In genomic region chr11:41010361-41011050, GRCh38 we compare ENCODE assay signal across 18 cellular contexts.
A peak's percentile ranks its signal among the peaks of the same experiment; 100 is the strongest.
DNase-seq lines count a peak whose midpoint lies in the region; FAIRE-seq and TF ChIP-seq lines count a peak whose summit lies in the region.
"Had no signal": no experiment of that assay in that cellular context is flagged by ENCODE, and none has a peak within 500 bp of the region (broad histone marks: within the 10 kb centered on the region; RNA-seq: fewer than 3 reads in every experiment).

No MANE protein-coding gene starts in this region.

- no peaks in the 10 kb centered on the region for H3K9me3 ChIP-seq in OCI-LY3 (ENCODE audit: insufficient read depth, low read length)
- peaks cover 0 to 4% of the 10 kb centered on the region in 2 donors for H3K9me3 ChIP-seq in neuronal stem cell (replicated peaks in 1 of 2; ENCODE audit: control insufficient read depth in 2 of 2, insufficient read depth in 1 of 2, low read depth in 1 of 2, low read length in 2 of 2)
- H3K9me3 ChIP-seq: Caco-2 had no signal

- H3K27ac ChIP-seq in OCI-LY3 (ENCODE audit: low read length) (no peak overlapping the region), neuronal stem cell (replicated peaks; ENCODE audit: low read length) (no peak overlapping the region)
- H3K27ac ChIP-seq: GM23248 had no signal

- no peaks in the 10 kb centered on the region for H3K79me2 ChIP-seq in OCI-LY3 (ENCODE audit: low read length)

- no peak overlapping the region for H2BK5ac ChIP-seq in neuronal stem cell (ENCODE audit: low read length)

- no peak overlapping the region for H3K4ac ChIP-seq in neuronal stem cell (ENCODE audit: low read length)

- H2BK120ac ChIP-seq in neuronal stem cell (ENCODE audit: low read depth, low read length), result no peak overlapping the region

- no peak overlapping the region for H2BK15ac ChIP-seq in neuronal stem cell (ENCODE audit: low read length)

- no CpG with 5 or more reads among the region's 2 CpGs for WGBS in neuronal stem cell (ENCODE audit: extremely low coverage in 2 of 2, insufficient read length in 2 of 2, insufficient replicate concordance in 1 of 2), 2 donors

- FAIRE-seq in D721Med (lab: Jason Lieb, UNC), result no peak
- FAIRE-seq: GM12891, GM18507 had no signal

- no peaks in the 10 kb centered on the region for H4K20me1 ChIP-seq in OCI-LY3 (ENCODE audit: insufficient read depth, low read length)

- H2AK5ac ChIP-seq in neuronal stem cell (ENCODE audit: low read depth, low read length), result no peak overlapping the region

- TF ChIP-seq CTCF in OCI-LY3 (IDR thresholded peaks at IDR 0.05; ENCODE audit: low read depth, low read length) (no peak), D721Med (IDR thresholded peaks at IDR 0.05; ENCODE audit: insufficient read depth, missing control alignments) (no peak)

- H3K9ac ChIP-seq in OCI-LY3 (ENCODE audit: low read length) (no peak overlapping the region), neuronal stem cell (ENCODE audit: low read depth, low read length, poor library complexity) (no peak overlapping the region)
- H3K9ac ChIP-seq: GM23248 had no signal

- no peak overlapping the region for H2BK12ac ChIP-seq in neuronal stem cell (ENCODE audit: low read length)

- H4K8ac ChIP-seq in neuronal stem cell (ENCODE audit: low read depth, low read length), result no peak overlapping the region

- in situ Hi-C loops in G401 (cut with HindIII; ENCODE audit: low sequenced_read_pairs), result no loop called here

- DNase-seq in G401 (ENCODE audit: low spot score) (peak; percentile 89), cerebellum (ENCODE audit: low spot score) (peak; percentile 55), neuronal stem cell (ENCODE audit: low spot score) (no peak), epidermal melanocyte (ENCODE audit: insufficient read length, low spot score) (no peak), COR-L47 (lab: John Stamatoyannopoulos, UW) (no peak), NCI-H1694 (lab: John Stamatoyannopoulos, UW) (no peak), D721Med (ENCODE audit: insufficient read length, low spot score) (no peak)
- DNase-seq: Caco-2; CD4-positive, alpha-beta memory T cell; DMS 273 treated with DMSO at 0.1 percent for 48 hours; DMS79; EL; GF-D8; GM23248; H9 had no signal

- H2AFZ ChIP-seq in OCI-LY3 (ENCODE audit: low read depth, low read length) (0 out of 2 replicates have a peak overlapping the region, but pooled peaks have one; percentile 20), neuronal stem cell (ENCODE audit: low read length) (peak overlapping the region; percentile 44)
- H2AFZ ChIP-seq: GM23248 had no signal

- H3K36me3 ChIP-seq in OCI-LY3 (replicated peaks; ENCODE audit: low read depth, low read length), result no peaks in the 10 kb centered on the region
- H3K36me3 ChIP-seq in neuronal stem cell (replicated peaks in 1 of 2; ENCODE audit: control insufficient read depth in 2 of 2, insufficient read depth in 2 of 2, low read length in 2 of 2), result no peaks in the 10 kb centered on the region

- no peak overlapping the region for H4K91ac ChIP-seq in neuronal stem cell (ENCODE audit: low read depth, low read length, poor library complexity)

- H3K27me3 ChIP-seq in OCI-LY3 (ENCODE audit: low read depth, low read length), result no peaks in the 10 kb centered on the region
- H3K27me3 ChIP-seq in neuronal stem cell (ENCODE audit: control insufficient read depth in 3 of 3, insufficient read depth in 3 of 3, low read depth in 1 of 3, low read length in 3 of 3), result no peaks in the 10 kb centered on the region

- H3K18ac ChIP-seq in neuronal stem cell (ENCODE audit: low read length), result no peak overlapping the region

- H3K4me2 ChIP-seq in OCI-LY3 (ENCODE audit: low read length) (no peak overlapping the region), neuronal stem cell (ENCODE audit: insufficient read depth, low read length, poor library complexity, severe bottlenecking) (no peak overlapping the region)

- H3K23ac ChIP-seq in neuronal stem cell (ENCODE audit: low read depth, low read length, poor library complexity), result no peak overlapping the region

- no peaks in the 10 kb centered on the region for H3K4me1 ChIP-seq in OCI-LY3 (ENCODE audit: low read length)
- H3K4me1 ChIP-seq in neuronal stem cell (ENCODE audit: control insufficient read depth in 2 of 2, insufficient read depth in 1 of 2, low read depth in 1 of 2, low read length in 2 of 2), result peaks cover 4% of the 10 kb centered on the region in 2 donors
- H3K4me1 ChIP-seq: Caco-2 had no signal

- no peak overlapping the region for H3K4me3 ChIP-seq in OCI-LY3 (ENCODE audit: low read length)
- no peak overlapping the region for H3K4me3 ChIP-seq in neuronal stem cell (ENCODE audit: low read length in 2 of 2)
- H3K4me3 ChIP-seq: GM23248 had no signal

- no peaks in the 10 kb centered on the region for H3K79me1 ChIP-seq in neuronal stem cell (ENCODE audit: low read depth, low read length)

- H3K14ac ChIP-seq in neuronal stem cell (ENCODE audit: low read length), result no peak overlapping the region

Comparison
In these comparisons a context has a peak if more than half of its experiments do, and no peak if none do; other contexts are left out.
1. DNase-seq: peak in G401 (single experiment) and cerebellum (single experiment); none in neuronal stem cell (single experiment), epidermal melanocyte (single experiment), COR-L47 (single experiment), NCI-H1694 (single experiment) and D721Med (single experiment).